In the genomic region with DNA sequence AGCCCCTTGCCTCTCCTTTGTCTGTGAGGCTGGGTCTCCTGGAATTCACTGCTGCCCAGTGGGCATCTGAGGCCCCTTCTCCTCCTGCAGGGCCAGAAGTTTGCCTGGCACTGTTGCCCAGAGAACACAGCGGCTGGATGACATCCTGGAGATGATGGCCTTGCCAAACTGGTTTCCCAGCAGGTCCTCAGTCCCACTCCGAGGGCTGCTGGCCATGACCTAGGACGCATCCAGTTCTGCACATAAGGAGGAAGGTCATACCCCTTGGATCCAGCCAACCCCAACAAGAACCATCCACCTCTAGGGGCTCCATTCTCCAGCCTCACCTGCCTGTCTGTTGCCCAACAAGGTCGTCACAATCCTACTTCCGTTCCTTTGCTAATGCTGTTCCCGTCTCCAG, we compare ENCODE assay signal across 15 cellular contexts. TPM values are rescaled to one million over a fixed set of nuclear protein-coding genes. Genes with fewer than 3 reads are reported as not detected.
DNase-seq lines count a peak whose midpoint lies in the region; ATAC-seq and TF ChIP-seq lines count a peak whose summit lies in the region.
"Had no signal": no experiment of that assay in that cellular context is flagged by ENCODE, and none has a peak within 500 bp of the region (broad histone marks: within the 10 kb centered on the region; RNA-seq: fewer than 3 reads in every experiment).

No MANE protein-coding gene starts in this region.

- H3K9me3 ChIP-seq in transverse colon (no peaks in the 10 kb centered on the region), Karpas-422 (ENCODE audit: low read length) (no peaks in the 10 kb centered on the region)
- H3K9me3 ChIP-seq: BLaER1 treated with 17β-estradiol and CSF1 and Interleukin-3, amounts not matched to agents 10 nM and 100 nM had no signal

- no peaks in the 10 kb centered on the region for H3K27me3 Mint-ChIP-seq in stimulated activated naive CD8-positive, alpha-beta T cell treated with anti-CD3 and anti-CD28 coated beads, Interleukin-15, amount 100 ng/mL, for 72 hours
- H3K27me3 Mint-ChIP-seq in neural crest cell (ENCODE audit: low read depth), result no peaks in the 10 kb centered on the region

- TF ChIP-seq EP300 in transverse colon (IDR thresholded peaks at IDR 0.05; ENCODE audit: low read depth), result no peak

- H3K27me3 ChIP-seq in transverse colon (no peaks in the 10 kb centered on the region), Karpas-422 (ENCODE audit: low read length) (no peaks in the 10 kb centered on the region)
- H3K27me3 ChIP-seq: BLaER1 treated with 17β-estradiol and CSF1 and Interleukin-3, amounts not matched to agents 10 nM and 100 nM had no signal

- H3K9ac ChIP-seq in Karpas-422 (ENCODE audit: low read length), result no peak overlapping the region
- H3K9ac ChIP-seq: BLaER1 treated with 17β-estradiol and CSF1 and Interleukin-3, amounts not matched to agents 10 nM and 100 nM had no signal

- no peak overlapping the region for H3K4me3 Mint-ChIP-seq in stimulated activated naive CD8-positive, alpha-beta T cell treated with anti-CD3 and anti-CD28 coated beads, Interleukin-15, amount 100 ng/mL, for 72 hours
- peak overlapping the region; percentile 47 for H3K4me3 Mint-ChIP-seq in neural crest cell
- H3K4me3 Mint-ChIP-seq: B cell; CD8-positive, alpha-beta T cell; H9 had no signal

- H3K4me1 ChIP-seq in transverse colon, result peaks cover 7 to 41% (median 31%) of the 10 kb centered on the region in 4 donors
- peaks cover 19% of the 10 kb centered on the region for H3K4me1 ChIP-seq in Karpas-422 (ENCODE audit: low read length)

- H3K27ac Mint-ChIP-seq in stimulated activated naive CD8-positive, alpha-beta T cell treated with anti-CD3 and anti-CD28 coated beads, Interleukin-15, amount 100 ng/mL, for 72 hours, result peak overlapping the region; percentile 73 to 82
- no peak overlapping the region for H3K27ac Mint-ChIP-seq in neural crest cell (ENCODE audit: unreplicated experiment)
- H3K27ac Mint-ChIP-seq: B cell; CD8-positive, alpha-beta T cell; H9 had no signal

- TF ChIP-seq CTCF in LNCaP clone FGC (IDR thresholded peaks at IDR 0.05; ENCODE audit: control insufficient read depth, extremely low read depth, insufficient read depth) (no peak), neural crest cell (conservative IDR thresholded peaks at IDR 0.05) (no peak), transverse colon (IDR thresholded peaks at IDR 0.05) (no peak)

- in situ Hi-C loops in transverse colon (cut with MboI; ENCODE audit: low pct_ligation_motif_present in 1 of 4, low pct_unique_long_range_greater_than_20kb in 1 of 4, low sequenced_read_pairs in 3 of 4), result no loop called here

- intact Hi-C loops in transverse colon (cut with DNase I; ENCODE audit: low total_unique reads), result no loop called here

- H3K27ac ChIP-seq in transverse colon (peak overlapping the region in 3 of 4 donors; percentile 96 to 97 (median 97)), Karpas-422 (ENCODE audit: low read length) (no peak overlapping the region)
- H3K27ac ChIP-seq: BLaER1 treated with 17β-estradiol and CSF1 and Interleukin-3, amounts not matched to agents 10 nM and 100 nM had no signal

- no peak for TF ChIP-seq POLR2A in transverse colon (IDR thresholded peaks at IDR 0.05)

- H3K4me1 Mint-ChIP-seq in stimulated activated naive CD8-positive, alpha-beta T cell treated with anti-CD3 and anti-CD28 coated beads, Interleukin-15, amount 100 ng/mL, for 72 hours, result peaks cover 23% of the 10 kb centered on the region
- peaks cover 21% of the 10 kb centered on the region for H3K4me1 Mint-ChIP-seq in neural crest cell

- WGBS in transverse colon (ENCODE audit: low coverage in 1 of 2), 2 donors, result 87 to 100% methylated on average over 1 to 6 of the region's 6 CpGs

- H4K20me1 ChIP-seq in Karpas-422 (ENCODE audit: insufficient read depth, low read depth, low read length), result no peaks in the 10 kb centered on the region

- H3K4me3 ChIP-seq in LNCaP clone FGC (ENCODE audit: low read depth, low read length) (no peak overlapping the region), transverse colon (no peak overlapping the region), Karpas-422 (ENCODE audit: low read length) (no peak overlapping the region)
- H3K4me3 ChIP-seq: BLaER1 treated with 17β-estradiol and CSF1 and Interleukin-3, amounts not matched to agents 10 nM and 100 nM had no signal

- no peak for DNase-seq in stimulated activated naive CD8-positive, alpha-beta T cell treated with anti-CD3 and anti-CD28 coated beads, Interleukin-15, amount 100 ng/mL, for 72 hours
- DNase-seq in stimulated activated naive CD8-positive, alpha-beta T cell treated with anti-CD3 and anti-CD28 coated beads, Interleukin-15, Interleukin-2, amounts not matched to agents 100 U/mL and 50 U/mL, for 24 hours, result no peak
- DNase-seq in LNCaP clone FGC (ENCODE audit: low read depth) (peak; percentile 30), neural crest cell (ENCODE audit: low read depth, low spot score) (no peak), transverse colon (no peak), DMS153 treated with DMSO at 0.1 percent for 48 hours (lab: John Stamatoyannopoulos, UW; ENCODE audit: unreplicated experiment) (no peak), Karpas-422 (no peak)
- DNase-seq: CD8-positive, alpha-beta T cell; DMS 273 treated with DMSO at 0.1 percent for 48 hours; DMS79 treated with DMSO at 0.1 percent for 48 hours; GF-D8; H9 had no signal

- H3K36me3 Mint-ChIP-seq in neural crest cell (ENCODE audit: low read depth), result no peaks in the 10 kb centered on the region
- H3K36me3 Mint-ChIP-seq: CD8-positive, alpha-beta T cell had no signal

- no peak for ATAC-seq in stimulated activated naive CD8-positive, alpha-beta T cell treated with anti-CD3 and anti-CD28 coated beads, Interleukin-15, amount 100 ng/mL, for 72 hours
- ATAC-seq in stimulated activated naive CD8-positive, alpha-beta T cell treated with anti-CD3 and anti-CD28 coated beads, Interleukin-15, Interleukin-2, amounts not matched to agents 100 U/mL and 50 U/mL, for 24 hours, result no peak
- no peak for ATAC-seq in HG02798 (IDR thresholded peaks at IDR 0.05; ENCODE audit: poor library complexity, unreplicated experiment)
- ATAC-seq: CD8-positive, alpha-beta T cell had no signal

- no peaks in the 10 kb centered on the region for H3K79me2 ChIP-seq in Karpas-422 (ENCODE audit: low read length)

- no peak overlapping the region for H2AFZ ChIP-seq in Karpas-422 (ENCODE audit: low read length)

- H3K9me3 Mint-ChIP-seq in stimulated activated naive CD8-positive, alpha-beta T cell treated with anti-CD3 and anti-CD28 coated beads, Interleukin-15, amount 100 ng/mL, for 72 hours, result no peaks in the 10 kb centered on the region
- no peaks in the 10 kb centered on the region for H3K9me3 Mint-ChIP-seq in neural crest cell
- H3K9me3 Mint-ChIP-seq: CD8-positive, alpha-beta T cell; H9 had no signal

- H3K36me3 ChIP-seq in transverse colon (no peaks in the 10 kb centered on the region), Karpas-422 (ENCODE audit: insufficient read depth, low read length) (no peaks in the 10 kb centered on the region)
- H3K36me3 ChIP-seq: BLaER1 treated with 17β-estradiol and CSF1 and Interleukin-3, amounts not matched to agents 10 nM and 100 nM had no signal

- no peak overlapping the region for H3K4me2 ChIP-seq in Karpas-422 (ENCODE audit: low read depth, low read length, poor library complexity, severe bottlenecking)

- H3K9me2 ChIP-seq in Karpas-422 (replicated peaks; ENCODE audit: insufficient read depth, low read length), result no peaks in the 10 kb centered on the region

RNA-seq across cellular contexts. Expression of a gene that starts 3.4 kb away (rescaled TPM):
- total RNA-seq in neural crest cell (53.8 and 55.0 TPM in 2 replicates), transverse colon (100 to 1,000 TPM; 171 to 341 (median 219) TPM)
- 23.5 and 27.9 TPM in 2 replicates for total RNA-seq in Karpas-422 (2014; rRNA removed; shearing (Covaris generic); ENCODE audit: low replicate concordance)

RNA-seq across cellular contexts. Expression of a gene that starts 29.7 kb away (rescaled TPM):
- total RNA-seq in neural crest cell (9.1 and 10.1 TPM in 2 replicates), transverse colon (100 to 1,000 TPM; 247 to 334 (median 315) TPM)
- total RNA-seq in Karpas-422 (2014; rRNA removed; shearing (Covaris generic); ENCODE audit: low replicate concordance), result 11.1 and 18.5 TPM in 2 replicates

RNA-seq across cellular contexts. Expression of a gene that starts 45.1 kb away (rescaled TPM):
- total RNA-seq in neural crest cell (4.5 and 4.7 TPM in 2 replicates), transverse colon (10 to 100 TPM; 22.4 to 51.2 (median 30.8) TPM)
- total RNA-seq in Karpas-422 (2014; rRNA removed; shearing (Covaris generic); ENCODE audit: low replicate concordance), result 14.4 and 18.3 TPM in 2 replicates

Comparison
In these comparisons a context has a peak if more than half of its experiments do, and no peak if none do; other contexts are left out.
1. RNA of a gene that starts 29.7 kb away (total RNA-seq): 247 to 334 TPM in transverse colon; 11.1 to 18.5 TPM in Karpas-422 and 9.1 to 10.1 TPM in neural crest cell; every median in the first group is over 10 times any median in the second.